Comparison of ENCODE assay signal across 20 cellular contexts in the genomic region with DNA sequence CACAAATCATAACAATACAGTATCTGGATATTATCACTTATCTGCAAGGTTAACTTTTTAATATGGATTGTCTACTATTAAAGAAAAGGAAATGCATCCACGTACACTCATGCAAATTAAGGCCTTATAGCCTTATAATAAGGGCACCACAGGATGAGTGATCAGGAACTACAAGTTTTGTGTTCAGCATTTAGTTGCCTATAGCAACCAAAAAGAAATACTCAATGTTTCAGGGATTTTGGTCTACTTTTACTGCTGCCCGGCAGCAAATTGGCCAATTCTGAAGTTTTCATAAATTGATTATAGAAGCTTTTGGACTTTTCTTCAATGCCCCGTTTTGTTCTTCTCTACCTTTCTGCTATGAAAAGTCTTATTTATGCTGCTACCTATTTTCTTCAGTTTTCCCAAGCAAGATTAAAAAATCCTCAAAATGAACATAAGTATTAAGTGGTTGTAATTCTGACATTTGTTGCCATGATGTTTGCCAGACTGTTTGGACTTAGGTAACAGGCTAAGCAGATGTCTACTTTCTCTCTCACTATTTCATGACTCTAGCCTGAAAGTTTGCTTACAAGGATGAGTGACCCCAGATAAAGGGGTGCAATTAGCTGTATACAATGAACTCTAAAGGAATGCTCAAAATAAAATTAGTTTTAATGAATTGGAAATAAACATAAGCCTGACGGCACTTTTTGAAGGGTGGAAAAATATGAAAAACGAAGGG.
DNase-seq lines count a peak whose midpoint lies in the region; ATAC-seq, FAIRE-seq and TF ChIP-seq lines count a peak whose summit lies in the region.
"Had no signal": no experiment of that assay in that cellular context is flagged by ENCODE, and none has a peak within 500 bp of the region (broad histone marks: within the 10 kb centered on the region; RNA-seq: fewer than 3 reads in every experiment).

No MANE protein-coding gene starts in this region.

- WGBS in smooth muscle cell (ENCODE audit: low lambda C conversion rate), result 54% methylated on average over 5 of the region's 5 CpGs

- no peaks in the 10 kb centered on the region for H3K9me3 ChIP-seq in left lung
- H3K9me3 ChIP-seq in smooth muscle cell (replicated peaks; ENCODE audit: low read depth), result no peaks in the 10 kb centered on the region

- H3K27me3 Mint-ChIP-seq in osteocyte (ENCODE audit: unreplicated experiment), result no peaks in the 10 kb centered on the region
- H3K27me3 Mint-ChIP-seq: B cell had no signal

- no peaks in the 10 kb centered on the region for H3F3A ChIP-seq in smooth muscle cell (ENCODE audit: low read depth)

- H3K4me1 Mint-ChIP-seq in osteocyte (ENCODE audit: unreplicated experiment), result peaks cover 20% of the 10 kb centered on the region
- H3K4me1 Mint-ChIP-seq: B cell had no signal

- TF ChIP-seq POLR2A in H54 (IDR thresholded peaks at IDR 0.05; ENCODE audit: low read depth, low read length), result no peak

- ATAC-seq in left lung (peak; percentile 56), GM19324 (IDR thresholded peaks at IDR 0.05; ENCODE audit: low FRiP score, unreplicated experiment) (no peak), HG02798 (IDR thresholded peaks at IDR 0.05; ENCODE audit: poor library complexity, unreplicated experiment) (no peak), HG03025 (IDR thresholded peaks at IDR 0.05; ENCODE audit: low FRiP score, unreplicated experiment) (no peak)
- ATAC-seq: GM12878, HepG2 had no signal

- H2AFZ ChIP-seq in smooth muscle cell (ENCODE audit: low read depth), result peak overlapping the region; percentile 57
- H2AFZ ChIP-seq: GM23248 had no signal

- intact Hi-C loops in left lung (cut with DNase I), result no loop called here

- DNase-seq in H54 (ENCODE audit: insufficient read length, low spot score) (no peak), amniotic epithelial cell (ENCODE audit: low read depth) (peak; percentile 68), left lung (no peak), smooth muscle cell (lab: John Stamatoyannopoulos, UW; ENCODE audit: unreplicated experiment) (no peak), osteocyte (ENCODE audit: extremely low spot score, unreplicated experiment) (no peak)
- DNase-seq: ACHN; C1 segment of cervical spinal cord; Calu3; CD4-positive, alpha-beta T cell; DMS 273 treated with DMSO at 0.1 percent for 48 hours; GM23248; H9 had no signal

- H3K9ac ChIP-seq in smooth muscle cell (ENCODE audit: low read depth), result peak overlapping the region; percentile 50
- H3K9ac ChIP-seq: GM23248 had no signal

- H3K79me2 ChIP-seq in smooth muscle cell (ENCODE audit: low read depth), result no peaks in the 10 kb centered on the region

- peak; percentile 62 for FAIRE-seq in H54 (lab: Jason Lieb, UNC)
- FAIRE-seq: GM12878, GM18507, HepG2, HTR-8/SVneo had no signal

- H3K27ac ChIP-seq in left lung (peak overlapping the region in 1 of 2 donors; percentile 55), smooth muscle cell (ENCODE audit: low read depth) (peak overlapping the region; percentile 80)
- H3K27ac ChIP-seq: GM23248 had no signal

- H3K4me3 Mint-ChIP-seq in osteocyte (ENCODE audit: unreplicated experiment), result no peak overlapping the region
- H3K4me3 Mint-ChIP-seq: B cell; CD4-positive, alpha-beta T cell; H9 had no signal

- H4K20me1 ChIP-seq in smooth muscle cell (ENCODE audit: low read depth), result no peaks in the 10 kb centered on the region

- no peaks in the 10 kb centered on the region for H3K36me3 Mint-ChIP-seq in osteocyte (ENCODE audit: unreplicated experiment)

- H3K4me1 ChIP-seq in left lung (no peaks in the 10 kb centered on the region), smooth muscle cell (ENCODE audit: low read depth) (no peaks in the 10 kb centered on the region)

- TF ChIP-seq CTCF in left lung (IDR thresholded peaks at IDR 0.05) (no peak), smooth muscle cell (IDR thresholded peaks at IDR 0.05; ENCODE audit: borderline replicate concordance, insufficient read depth, poor library complexity, severe bottlenecking) (no peak), osteocyte (IDR thresholded peaks at IDR 0.05) (no peak)

- H3K27me3 ChIP-seq in left lung, result no peaks in the 10 kb centered on the region
- no peaks in the 10 kb centered on the region for H3K27me3 ChIP-seq in smooth muscle cell (ENCODE audit: low read depth)

- H3K4me3 ChIP-seq in left lung (no peak overlapping the region), smooth muscle cell (no peak overlapping the region)
- H3K4me3 ChIP-seq: GM12878, GM23248 had no signal

- H3K4me2 ChIP-seq in smooth muscle cell, result peak overlapping the region; percentile 40

- no peaks in the 10 kb centered on the region for H3K9me3 Mint-ChIP-seq in osteocyte (ENCODE audit: unreplicated experiment)
- H3K9me3 Mint-ChIP-seq: CD4-positive, alpha-beta T cell had no signal

- H3K36me3 ChIP-seq in left lung (no peaks in the 10 kb centered on the region), smooth muscle cell (ENCODE audit: low read depth) (no peaks in the 10 kb centered on the region)

- H3K27ac Mint-ChIP-seq in osteocyte (ENCODE audit: unreplicated experiment), result no peak overlapping the region
- H3K27ac Mint-ChIP-seq: B cell; CD4-positive, alpha-beta T cell; H9 had no signal
